Comparison of ENCODE assay signal across 1 cellular context in genomic region chr6:44041461-44042260, GRCh38.
TF ChIP-seq lines count a peak whose summit lies in the region.

No MANE protein-coding gene starts in this region.

TF ChIP-seq in K562, 482 proteins besides CTCF, POLR2A, EP300 and RAD21 (continued from another document and continues in another):
- TF ChIP-seq, protein P1, sequence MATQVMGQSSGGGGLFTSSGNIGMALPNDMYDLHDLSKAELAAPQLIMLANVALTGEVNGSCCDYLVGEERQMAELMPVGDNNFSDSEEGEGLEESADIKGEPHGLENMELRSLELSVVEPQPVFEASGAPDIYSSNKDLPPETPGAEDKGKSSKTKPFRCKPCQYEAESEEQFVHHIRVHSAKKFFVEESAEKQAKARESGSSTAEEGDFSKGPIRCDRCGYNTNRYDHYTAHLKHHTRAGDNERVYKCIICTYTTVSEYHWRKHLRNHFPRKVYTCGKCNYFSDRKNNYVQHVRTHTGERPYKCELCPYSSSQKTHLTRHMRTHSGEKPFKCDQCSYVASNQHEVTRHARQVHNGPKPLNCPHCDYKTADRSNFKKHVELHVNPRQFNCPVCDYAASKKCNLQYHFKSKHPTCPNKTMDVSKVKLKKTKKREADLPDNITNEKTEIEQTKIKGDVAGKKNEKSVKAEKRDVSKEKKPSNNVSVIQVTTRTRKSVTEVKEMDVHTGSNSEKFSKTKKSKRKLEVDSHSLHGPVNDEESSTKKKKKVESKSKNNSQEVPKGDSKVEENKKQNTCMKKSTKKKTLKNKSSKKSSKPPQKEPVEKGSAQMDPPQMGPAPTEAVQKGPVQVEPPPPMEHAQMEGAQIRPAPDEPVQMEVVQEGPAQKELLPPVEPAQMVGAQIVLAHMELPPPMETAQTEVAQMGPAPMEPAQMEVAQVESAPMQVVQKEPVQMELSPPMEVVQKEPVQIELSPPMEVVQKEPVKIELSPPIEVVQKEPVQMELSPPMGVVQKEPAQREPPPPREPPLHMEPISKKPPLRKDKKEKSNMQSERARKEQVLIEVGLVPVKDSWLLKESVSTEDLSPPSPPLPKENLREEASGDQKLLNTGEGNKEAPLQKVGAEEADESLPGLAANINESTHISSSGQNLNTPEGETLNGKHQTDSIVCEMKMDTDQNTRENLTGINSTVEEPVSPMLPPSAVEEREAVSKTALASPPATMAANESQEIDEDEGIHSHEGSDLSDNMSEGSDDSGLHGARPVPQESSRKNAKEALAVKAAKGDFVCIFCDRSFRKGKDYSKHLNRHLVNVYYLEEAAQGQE (CRISPR knock-in tag; IDR thresholded peaks at IDR 0.05; ENCODE audit: low read depth) = no peak
- TF ChIP-seq SMARCA5 (IDR thresholded peaks at IDR 0.05) (peak; percentile 24; the same call in 1 of the 2 replicates), ZNF830 (CRISPR knock-in tag; IDR thresholded peaks at IDR 0.05) (no peak), NFIC (IDR thresholded peaks at IDR 0.05) (0 out of 2 replicates have a peak, but pooled peaks have one; percentile 8), POLR2H (tag; IDR thresholded peaks at IDR 0.05; ENCODE audit: low read depth) (no peak), DMBX1 (CRISPR knock-in tag; IDR thresholded peaks at IDR 0.05; ENCODE audit: borderline replicate concordance) (no peak; the same call in 1 of the 2 replicates), CLOCK (CRISPR knock-in tag; IDR thresholded peaks at IDR 0.05; ENCODE audit: borderline replicate concordance) (no peak), ZNF586 (CRISPR knock-in tag; conservative IDR thresholded peaks at IDR 0.05) (no peak), ZNF212 (CRISPR knock-in tag; IDR thresholded peaks at IDR 0.05) (no peak), FOS (IDR thresholded peaks at IDR 0.05; ENCODE audit: extremely low read depth, insufficient read length) (peak; percentile 47), ZNF124 (CRISPR knock-in tag; IDR thresholded peaks at IDR 0.05) (no peak), ZBTB9 (CRISPR knock-in tag; IDR thresholded peaks at IDR 0.05) (peak; percentile 41; the same call in 1 of the 2 replicates), SRSF7 (optimal IDR thresholded peaks at IDR 0.05; ENCODE audit: low read depth, low read length) (no peak), EWSR1 (IDR thresholded peaks at IDR 0.05; ENCODE audit: borderline replicate concordance, low read depth, partially characterized antibody) (no peak), TFE3 (CRISPR knock-in tag; IDR thresholded peaks at IDR 0.05) (no peak), ZEB2 (IDR thresholded peaks at IDR 0.05) (0 out of 2 replicates have a peak, but pooled peaks have one; percentile 19), AFF4 (CRISPR knock-in tag; IDR thresholded peaks at IDR 0.05) (no peak), POLR2B (IDR thresholded peaks at IDR 0.05; ENCODE audit: low read depth, partially characterized antibody) (no peak), GTF2B (IDR thresholded peaks at IDR 0.05; ENCODE audit: extremely low read depth, insufficient read length) (no peak), ESRRA (IDR thresholded peaks at IDR 0.05; ENCODE audit: borderline replicate concordance, low read depth) (no peak), STAT6 (CRISPR knock-in tag; IDR thresholded peaks at IDR 0.05) (no peak), MEF2A (IDR thresholded peaks at IDR 0.05; ENCODE audit: control insufficient read depth, low read depth, low read length) (no peak), ZBTB8A (IDR thresholded peaks at IDR 0.05; ENCODE audit: partially characterized antibody) (no peak), NR1H2 (CRISPR knock-in tag; IDR thresholded peaks at IDR 0.05) (no peak), SIX5 (IDR thresholded peaks at IDR 0.05; ENCODE audit: borderline replicate concordance in 1 of 2, insufficient read depth in 1 of 2, low read depth in 1 of 2, low read length in 2 of 2) (no peak), ATF4 (CRISPR knock-in tag; IDR thresholded peaks at IDR 0.05) (no peak), SMAD3 (CRISPR knock-in tag; conservative IDR thresholded peaks at IDR 0.05) (no peak), GATA2 (CRISPR knock-in tag; IDR thresholded peaks at IDR 0.05) (no peak)
- TF ChIP-seq, protein P2, sequence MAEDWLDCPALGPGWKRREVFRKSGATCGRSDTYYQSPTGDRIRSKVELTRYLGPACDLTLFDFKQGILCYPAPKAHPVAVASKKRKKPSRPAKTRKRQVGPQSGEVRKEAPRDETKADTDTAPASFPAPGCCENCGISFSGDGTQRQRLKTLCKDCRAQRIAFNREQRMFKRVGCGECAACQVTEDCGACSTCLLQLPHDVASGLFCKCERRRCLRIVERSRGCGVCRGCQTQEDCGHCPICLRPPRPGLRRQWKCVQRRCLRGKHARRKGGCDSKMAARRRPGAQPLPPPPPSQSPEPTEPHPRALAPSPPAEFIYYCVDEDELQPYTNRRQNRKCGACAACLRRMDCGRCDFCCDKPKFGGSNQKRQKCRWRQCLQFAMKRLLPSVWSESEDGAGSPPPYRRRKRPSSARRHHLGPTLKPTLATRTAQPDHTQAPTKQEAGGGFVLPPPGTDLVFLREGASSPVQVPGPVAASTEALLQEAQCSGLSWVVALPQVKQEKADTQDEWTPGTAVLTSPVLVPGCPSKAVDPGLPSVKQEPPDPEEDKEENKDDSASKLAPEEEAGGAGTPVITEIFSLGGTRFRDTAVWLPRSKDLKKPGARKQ (CRISPR knock-in tag; IDR thresholded peaks at IDR 0.05) = no peak
- TF ChIP-seq, protein P3, sequence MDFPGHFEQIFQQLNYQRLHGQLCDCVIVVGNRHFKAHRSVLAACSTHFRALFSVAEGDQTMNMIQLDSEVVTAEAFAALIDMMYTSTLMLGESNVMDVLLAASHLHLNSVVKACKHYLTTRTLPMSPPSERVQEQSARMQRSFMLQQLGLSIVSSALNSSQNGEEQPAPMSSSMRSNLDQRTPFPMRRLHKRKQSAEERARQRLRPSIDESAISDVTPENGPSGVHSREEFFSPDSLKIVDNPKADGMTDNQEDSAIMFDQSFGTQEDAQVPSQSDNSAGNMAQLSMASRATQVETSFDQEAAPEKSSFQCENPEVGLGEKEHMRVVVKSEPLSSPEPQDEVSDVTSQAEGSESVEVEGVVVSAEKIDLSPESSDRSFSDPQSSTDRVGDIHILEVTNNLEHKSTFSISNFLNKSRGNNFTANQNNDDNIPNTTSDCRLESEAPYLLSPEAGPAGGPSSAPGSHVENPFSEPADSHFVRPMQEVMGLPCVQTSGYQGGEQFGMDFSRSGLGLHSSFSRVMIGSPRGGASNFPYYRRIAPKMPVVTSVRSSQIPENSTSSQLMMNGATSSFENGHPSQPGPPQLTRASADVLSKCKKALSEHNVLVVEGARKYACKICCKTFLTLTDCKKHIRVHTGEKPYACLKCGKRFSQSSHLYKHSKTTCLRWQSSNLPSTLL (IDR thresholded peaks at IDR 0.05) = no peak
- TF ChIP-seq, protein P4, sequence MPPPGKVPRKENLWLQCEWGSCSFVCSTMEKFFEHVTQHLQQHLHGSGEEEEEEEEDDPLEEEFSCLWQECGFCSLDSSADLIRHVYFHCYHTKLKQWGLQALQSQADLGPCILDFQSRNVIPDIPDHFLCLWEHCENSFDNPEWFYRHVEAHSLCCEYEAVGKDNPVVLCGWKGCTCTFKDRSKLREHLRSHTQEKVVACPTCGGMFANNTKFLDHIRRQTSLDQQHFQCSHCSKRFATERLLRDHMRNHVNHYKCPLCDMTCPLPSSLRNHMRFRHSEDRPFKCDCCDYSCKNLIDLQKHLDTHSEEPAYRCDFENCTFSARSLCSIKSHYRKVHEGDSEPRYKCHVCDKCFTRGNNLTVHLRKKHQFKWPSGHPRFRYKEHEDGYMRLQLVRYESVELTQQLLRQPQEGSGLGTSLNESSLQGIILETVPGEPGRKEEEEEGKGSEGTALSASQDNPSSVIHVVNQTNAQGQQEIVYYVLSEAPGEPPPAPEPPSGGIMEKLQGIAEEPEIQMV (tag; conservative IDR thresholded peaks at IDR 0.05; ENCODE audit: low read depth) = peak; percentile 18; the same call in 1 of the 2 replicates
